Comparison of ENCODE assay signal across 8 cellular contexts in genomic region chr14:74302160-74302628, GRCh38. TPM values are rescaled to one million over a fixed set of nuclear protein-coding genes. Genes with fewer than 3 reads are reported as not detected.
DNase-seq lines count a peak whose midpoint lies in the region; ATAC-seq, FAIRE-seq and TF ChIP-seq lines count a peak whose summit lies in the region.

No MANE protein-coding gene starts in this region.

- H3K4me3 Mint-ChIP-seq in CD4-positive, CD25-positive, alpha-beta regulatory T cell = peak overlapping the region; percentile 95 to 100 (median 98)

- H3K27me3 ChIP-seq in CD4-positive, CD25-positive, alpha-beta regulatory T cell (ENCODE audit: control insufficient read depth, insufficient read depth, low read length) = no peaks in the 10 kb centered on the region
- H3K27me3 ChIP-seq in HL-60 (ENCODE audit: insufficient read depth, poor library complexity, severe bottlenecking) (no peaks in the 10 kb centered on the region), layer of hippocampus (ENCODE audit: control insufficient read depth, insufficient read depth, low read length) (no peaks in the 10 kb centered on the region), stomach smooth muscle (ENCODE audit: control insufficient read depth in 1 of 2, insufficient read depth in 2 of 2, low read length in 2 of 2) (no peaks in the 10 kb centered on the region)

- H3K36me3 ChIP-seq in CD4-positive, CD25-positive, alpha-beta regulatory T cell (ENCODE audit: control insufficient read depth, insufficient read depth, low read length) = peaks cover 19% of the 10 kb centered on the region
- peaks cover 4 to 15% of the 10 kb centered on the region in 2 donors for H3K36me3 ChIP-seq in stomach smooth muscle (ENCODE audit: control insufficient read depth in 2 of 2, insufficient read depth in 2 of 2, low read length in 2 of 2)

- peak overlapping the region; percentile 83 for H3K27ac ChIP-seq in CD4-positive, CD25-positive, alpha-beta regulatory T cell (ENCODE audit: insufficient read depth, low read length, poor library complexity, severe bottlenecking)
- H3K27ac ChIP-seq in HL-60 (replicated peaks) = peak overlapping the region; percentile 69
- H3K27ac ChIP-seq in layer of hippocampus (ENCODE audit: low read depth, low read length) = peak overlapping the region; percentile 71
- H3K27ac ChIP-seq in stomach smooth muscle (ENCODE audit: low read length) = peak overlapping the region; percentile 76

- H3K9ac ChIP-seq in stomach smooth muscle (ENCODE audit: low read length in 2 of 2) = peak overlapping the region; percentile 80 to 84

- H3K4me3 ChIP-seq in CD4-positive, CD25-positive, alpha-beta regulatory T cell (ENCODE audit: low read depth, low read length) = peak overlapping the region; percentile 90
- H3K4me3 ChIP-seq in HL-60 (replicated peaks; ENCODE audit: insufficient read depth, low read length) = peak overlapping the region; percentile 78
- peak overlapping the region; percentile 82 to 90 for H3K4me3 ChIP-seq in stomach smooth muscle (ENCODE audit: low read length in 2 of 2)

- TF ChIP-seq POLR2A in GM12892 (IDR thresholded peaks at IDR 0.05; ENCODE audit: low read depth, low read length) = no peak

- H3K9me3 Mint-ChIP-seq in CD4-positive, CD25-positive, alpha-beta regulatory T cell = no peaks in the 10 kb centered on the region

- no peaks in the 10 kb centered on the region for H3K27me3 Mint-ChIP-seq in CD4-positive, CD25-positive, alpha-beta regulatory T cell

- H3K27ac Mint-ChIP-seq in CD4-positive, CD25-positive, alpha-beta regulatory T cell = peak overlapping the region; percentile 85 to 100 (median 93)

- H3K36me3 Mint-ChIP-seq in CD4-positive, CD25-positive, alpha-beta regulatory T cell = peaks cover 19% of the 10 kb centered on the region

- DNase-seq in CD4-positive, CD25-positive, alpha-beta regulatory T cell = peak in 2 of 3 donors; percentile 65 to 76
- peak; percentile 15 to 29 for DNase-seq in HL-60 (ENCODE audit: low read depth in 1 of 2, low spot score in 1 of 2)
- peak; percentile 56 for DNase-seq in RPMI7951 (ENCODE audit: low read depth)
- peak; percentile 67 for DNase-seq in cerebellar cortex (ENCODE audit: low spot score)
- no peak for DNase-seq in GM12892 (ENCODE audit: insufficient read length)

- peak; percentile 66 to 77 for ATAC-seq in CD4-positive, CD25-positive, alpha-beta regulatory T cell (ENCODE audit: low read depth in 2 of 2)
- ATAC-seq in GM18868 (IDR thresholded peaks at IDR 0.05; ENCODE audit: unreplicated experiment) = peak; percentile 33

- no peaks in the 10 kb centered on the region for H3K9me3 ChIP-seq in CD4-positive, CD25-positive, alpha-beta regulatory T cell (ENCODE audit: control insufficient read depth in 2 of 2, low read length in 2 of 2)
- no peaks in the 10 kb centered on the region for H3K9me3 ChIP-seq in stomach smooth muscle (ENCODE audit: control insufficient read depth in 2 of 2, low read length in 2 of 2)

- peaks cover 26% of the 10 kb centered on the region for H3K4me1 ChIP-seq in CD4-positive, CD25-positive, alpha-beta regulatory T cell (ENCODE audit: control insufficient read depth, insufficient read depth, low read length, poor library complexity, severe bottlenecking)
- H3K4me1 ChIP-seq in stomach smooth muscle (ENCODE audit: control insufficient read depth, insufficient read depth, low read length) = peaks cover 15% of the 10 kb centered on the region

- H3K4me1 Mint-ChIP-seq in CD4-positive, CD25-positive, alpha-beta regulatory T cell = peaks cover 0 to 52% (median 23%) of the 10 kb centered on the region in 4 donors

- peak; percentile 10 for TF ChIP-seq CTCF in HL-60 (IDR thresholded peaks at IDR 0.05; ENCODE audit: insufficient read depth, low read length)

- FAIRE-seq in GM12892 (lab: Jason Lieb, UNC) = no peak

RNA-seq across cellular contexts. Expression of gene ABCD4, which starts 0.5 kb away (rescaled TPM):
- 71.4 TPM for total RNA-seq in CD4-positive, CD25-positive, alpha-beta regulatory T cell
- polyA plus RNA-seq in CD4-positive, CD25-positive, alpha-beta regulatory T cell = 10 to 100 TPM; 21.8 to 30.4 (median 26.5) TPM
- total RNA-seq in RPMI7951 (2014; rRNA removed; shearing (Covaris generic)) = 15.0 and 15.2 TPM in 2 replicates
- 25.0 TPM for polyA plus RNA-seq in GM12892 (2012; ENCODE audit: missing spikeins)

RNA-seq across cellular contexts. Expression of gene VRTN, which starts 46.1 kb away (rescaled TPM):
- not detected for total RNA-seq in CD4-positive, CD25-positive, alpha-beta regulatory T cell
- not detected for polyA plus RNA-seq in CD4-positive, CD25-positive, alpha-beta regulatory T cell
- not detected in 2 replicates for total RNA-seq in RPMI7951 (2014; rRNA removed; shearing (Covaris generic))
- not detected for polyA plus RNA-seq in GM12892 (2012; ENCODE audit: missing spikeins)
